In genomic region chr12:123050331-123050809, GRCh38 we compare ENCODE assay signal across 1 cellular context.
TF ChIP-seq lines count a peak whose summit lies in the region.

No MANE protein-coding gene starts in this region.

TF ChIP-seq in GM23338, 12 proteins besides CTCF, POLR2A, EP300 and RAD21 (continued from another document):
- no peak for TF ChIP-seq ZNF462 (CRISPR knock-in tag; IDR thresholded peaks at IDR 0.05)
- no peak for TF ChIP-seq REST (IDR thresholded peaks at IDR 0.05; ENCODE audit: unreplicated experiment)
